In the genomic region with DNA sequence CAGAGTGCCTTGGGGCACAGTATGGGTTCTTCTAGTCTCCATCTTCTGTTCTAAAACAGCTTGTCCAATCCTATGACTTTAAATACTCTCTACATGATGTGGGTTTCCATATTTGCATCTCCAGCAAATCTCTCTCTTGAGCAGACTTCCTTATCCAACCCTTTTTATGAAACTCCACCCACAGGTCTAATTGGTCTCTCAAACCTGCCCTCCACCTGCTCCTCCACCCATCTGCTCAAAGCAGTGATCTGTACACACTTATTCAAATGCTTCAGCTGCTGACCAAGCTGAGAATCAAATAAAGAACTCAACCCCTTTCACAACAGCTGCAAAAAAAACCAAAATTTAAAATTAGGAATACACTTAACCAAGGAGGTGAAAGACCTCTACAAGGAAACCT, we compare ENCODE assay signal across 15 cellular contexts. TPM values are rescaled to one million over a fixed set of nuclear protein-coding genes. Genes with fewer than 3 reads are reported as not detected.
DNase-seq lines count a peak whose midpoint lies in the region; ATAC-seq and TF ChIP-seq lines count a peak whose summit lies in the region.
"Had no signal": no experiment of that assay in that cellular context is flagged by ENCODE, and none has a peak within 500 bp of the region (broad histone marks: within the 10 kb centered on the region; RNA-seq: fewer than 3 reads in every experiment).

No MANE protein-coding gene starts in this region.

- no peaks in the 10 kb centered on the region for H3K36me3 ChIP-seq in mucosa of descending colon (ENCODE audit: low read depth)
- H3K36me3 ChIP-seq: BLaER1 treated with 17β-estradiol and CSF1 and Interleukin-3, amounts not matched to agents 10 nM and 100 nM had no signal

- H3K4me1 ChIP-seq in mucosa of descending colon (ENCODE audit: low read depth): no peaks in the 10 kb centered on the region

- intact Hi-C loops in mucosa of descending colon (cut with DNase I, micrococcal nuclease): no loop called here

- no peaks in the 10 kb centered on the region for H3K9me3 ChIP-seq in mucosa of descending colon

- DNase-seq in NCI-H2029 (lab: John Stamatoyannopoulos, UW) (peak; percentile 12), NCI-H2029 treated with DMSO at 0.1 percent for 48 hours (lab: John Stamatoyannopoulos, UW) (no peak), mucosa of descending colon (no peak), NCI-H345 (lab: John Stamatoyannopoulos, UW) (no peak), NCI-H2107 (lab: John Stamatoyannopoulos, UW) (no peak), GM10266 (ENCODE audit: extremely low spot score) (no peak)
- DNase-seq: activated CD4-positive, alpha-beta T cell treated with anti-CD3 and anti-CD28 coated beads, Interleukin-2, amount 50 U/mL, for 48 hours; activated naive CD4-positive, alpha-beta T cell treated with anti-CD3 and anti-CD28 coated beads, Interleukin-2, amount 50 U/mL, for 16 hours; H7; KBM-7; kidney glomerular epithelial cell; retina had no signal

- TF ChIP-seq CTCF in mucosa of descending colon (IDR thresholded peaks at IDR 0.05): no peak
- TF ChIP-seq CTCF in GM10266 (IDR thresholded peaks at IDR 0.05; ENCODE audit: control insufficient read depth, insufficient read depth, low read depth, missing control alignments): no peak

- no peak overlapping the region for H3K4me3 ChIP-seq in mucosa of descending colon
- H3K4me3 ChIP-seq: BLaER1 treated with 17β-estradiol and CSF1 and Interleukin-3, amounts not matched to agents 10 nM and 100 nM had no signal

- peak; percentile 50 for ATAC-seq in HG02588 (IDR thresholded peaks at IDR 0.05; ENCODE audit: unreplicated experiment)
- peak; percentile 40 for ATAC-seq in HG03442 (IDR thresholded peaks at IDR 0.05; ENCODE audit: unreplicated experiment)
- ATAC-seq in mucosa of descending colon: peak; percentile 74

RNA-seq across cellular contexts. Expression of a gene that starts 11.5 kb away (rescaled TPM):
- 100 to 1,000 TPM in 1 of 3 donors, 10 to 100 TPM in 2; 10.8 to 101 (median 66.2) TPM for total RNA-seq in mucosa of descending colon
